In genomic region chr10:21247592-21247991, GRCh38 we compare ENCODE assay signal across 27 cellular contexts.
"Had no signal": no experiment of that assay in that cellular context is flagged by ENCODE, and none has a peak within 500 bp of the region (broad histone marks: within the 10 kb centered on the region; RNA-seq: fewer than 3 reads in every experiment).

No MANE protein-coding gene starts in this region.

- H3K9me3 ChIP-seq: stomach, suprapubic skin, testis, thoracic aorta, thyroid gland, tibial artery, tibial nerve, transverse colon, upper lobe of left lung, upper lobe of right lung, uterus, vagina had no signal

- ATAC-seq: stimulated activated effector memory CD8-positive, alpha-beta T cell treated with anti-CD3 and anti-CD28 coated beads, Interleukin-12 subunit alpha, Interleukin-12 subunit beta, amount 100 ng/mL, for 72 hours; stimulated activated memory B cell treated with anti-CD40 and anti-IgM and Interleukin-4, amounts not matched to agents 10 μg/mL and 1 μg/mL and 100 μg/mL, for 72 hours; stimulated activated naive B cell treated with anti-CD40 and anti-IgM and Interleukin-4, amounts not matched to agents 10 μg/mL and 1 μg/mL and 100 μg/mL, for 72 hours; stimulated activated naive CD8-positive, alpha-beta T cell treated with anti-CD3 and anti-CD28 coated beads, Interleukin-15, amount 100 ng/mL, for 72 hours; stimulated activated naive CD8-positive, alpha-beta T cell treated with anti-CD3 and anti-CD28 coated beads, Interleukin-15, Interleukin-2, amounts not matched to agents 100 U/mL and 50 U/mL, for 24 hours; upper lobe of right lung had no signal

- H3K36me3 ChIP-seq: stomach, suprapubic skin, thoracic aorta, thyroid gland, tibial artery, tibial nerve, transverse colon, upper lobe of left lung, upper lobe of right lung, uterus, vagina had no signal

- H3K4me3 ChIP-seq: stomach, suprapubic skin, testis, thoracic aorta, thyroid gland, tibial artery, tibial nerve, transverse colon, upper lobe of left lung, upper lobe of right lung, uterus, vagina had no signal

- H3K27me3 ChIP-seq: stomach, suprapubic skin, testis, thyroid gland, tibial artery, tibial nerve, transverse colon, upper lobe of left lung, upper lobe of right lung, uterus, vagina had no signal

- DNase-seq: stimulated activated CD4-positive, alpha-beta T cell treated with anti-CD3 and anti-CD28 coated beads, Interleukin-2, amount 100 ng/mL, for 48 hours; stimulated activated CD4-positive, alpha-beta T cell treated with anti-CD3 and anti-CD28 coated beads, Interleukin-4, amount 100 ng/mL, for 1 hour; stimulated activated CD4-positive, alpha-beta T cell treated with anti-CD3 and anti-CD28 coated beads, Interleukin-4, amount 100 ng/mL, for 24 hours; stimulated activated CD4-positive, alpha-beta T cell treated with anti-CD3 and anti-CD28 coated beads, Interleukin-4, amount 100 ng/mL, for 4 hours; stimulated activated CD8-positive, alpha-beta memory T cell treated with anti-CD3 and anti-CD28 coated beads, Interleukin-4, amount 100 ng/mL, for 48 hours; stimulated activated naive B cell treated with anti-CD40 and anti-IgM and Interleukin-4, amounts not matched to agents 10 μg/mL and 1 μg/mL and 100 μg/mL, for 72 hours; stimulated activated naive CD4-positive, alpha-beta T cell; stimulated activated naive CD4-positive, alpha-beta T cell treated with Interleukin-2 at 50 U/mL for 16 hours; stimulated activated naive CD8-positive, alpha-beta T cell treated with anti-CD3 and anti-CD28 coated beads, Interleukin-15, amount 100 ng/mL, for 72 hours; stimulated activated naive CD8-positive, alpha-beta T cell treated with anti-CD3 and anti-CD28 coated beads, Interleukin-15, Interleukin-2, amounts not matched to agents 100 U/mL and 50 U/mL, for 24 hours; stomach; substantia nigra; testis; thyroid gland; tibial artery; transverse colon; trophoblast cell; upper lobe of left lung; upper lobe of right lung; uterus had no signal

- FAIRE-seq: urothelium cell line had no signal

- H3K4me1 ChIP-seq: stomach, suprapubic skin, testis, thyroid gland, tibial artery, tibial nerve, transverse colon, upper lobe of left lung, upper lobe of right lung, uterus, vagina had no signal

- H3K27ac ChIP-seq: stomach, suprapubic skin, testis, thoracic aorta, thyroid gland, tibial artery, tibial nerve, transverse colon, upper lobe of left lung, upper lobe of right lung, uterus, vagina had no signal
